In the genomic region with DNA sequence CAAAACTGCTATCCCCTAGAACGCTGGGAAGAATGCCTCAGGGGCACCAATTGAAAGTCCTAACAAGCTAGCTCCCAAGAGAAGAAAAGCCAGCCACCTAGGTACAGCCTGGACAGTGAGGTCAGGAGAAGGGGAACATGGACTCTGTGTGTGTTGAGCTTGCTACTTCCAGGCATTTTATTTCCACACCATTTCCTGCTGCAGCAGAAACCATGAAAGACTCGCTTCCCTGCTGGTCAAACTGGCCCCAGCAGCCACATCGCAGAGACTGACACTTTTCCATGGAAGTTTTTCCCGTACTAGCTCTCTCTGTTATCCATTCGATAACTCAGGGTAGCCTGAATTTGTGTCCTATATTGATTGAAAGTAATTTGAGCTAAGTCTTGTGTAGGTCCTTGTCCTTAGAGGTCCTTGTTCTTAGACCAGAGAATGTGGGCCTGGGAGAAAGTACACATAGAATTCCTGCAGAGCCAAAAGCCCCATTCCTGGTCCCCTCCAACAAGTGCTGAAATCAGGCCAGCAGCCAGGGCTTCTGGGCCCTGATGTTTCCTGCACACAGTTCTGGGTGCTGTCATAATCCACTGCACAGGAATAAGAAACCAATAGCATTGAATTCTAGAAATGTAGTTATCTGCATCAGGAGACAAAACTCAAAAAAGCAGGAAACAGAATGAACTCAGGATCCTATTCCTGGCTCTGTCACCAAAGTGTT, we compare ENCODE assay signal across 19 cellular contexts.
DNase-seq lines count a peak whose midpoint lies in the region; ATAC-seq and TF ChIP-seq lines count a peak whose summit lies in the region.
"Had no signal": no experiment of that assay in that cellular context is flagged by ENCODE, and none has a peak within 500 bp of the region (broad histone marks: within the 10 kb centered on the region; RNA-seq: fewer than 3 reads in every experiment).

No MANE protein-coding gene starts in this region.

- no peaks in the 10 kb centered on the region for H3K79me1 ChIP-seq in neuronal stem cell (ENCODE audit: low read depth, low read length)

- WGBS in neuronal stem cell (ENCODE audit: extremely low coverage in 2 of 2, insufficient read length in 2 of 2, insufficient replicate concordance in 1 of 2), 2 donors: no CpG with 5 or more reads among the region's 5 CpGs

- peak overlapping the region; percentile 76; the same call in 1 of the 2 replicates for H3K27ac Mint-ChIP-seq in GM23338
- H3K27ac Mint-ChIP-seq: CD8-positive, alpha-beta memory T cell had no signal

- H2AFZ ChIP-seq in GM23338: no peak overlapping the region
- H2AFZ ChIP-seq in neuronal stem cell (ENCODE audit: low read length): no peak overlapping the region

- H3K79me2 ChIP-seq in GM23338 (replicated peaks; ENCODE audit: insufficient read depth): peaks cover 32% of the 10 kb centered on the region

- no peaks in the 10 kb centered on the region for H3K9me2 ChIP-seq in GM23338 (ENCODE audit: insufficient read depth)

- H3K9ac ChIP-seq in neuronal stem cell (ENCODE audit: low read depth, low read length, poor library complexity): no peak overlapping the region

- no peak overlapping the region for H2BK5ac ChIP-seq in neuronal stem cell (ENCODE audit: low read length)

- H3K36me3 Mint-ChIP-seq in GM23338 (ENCODE audit: low read depth): no peaks in the 10 kb centered on the region
- H3K36me3 Mint-ChIP-seq: CD8-positive, alpha-beta memory T cell had no signal

- DNase-seq in GM23338 (ENCODE audit: low spot score) (no peak), NCI-H69 (lab: John Stamatoyannopoulos, UW) (peak; percentile 36), dorsolateral prefrontal cortex (no peak), neuronal stem cell (ENCODE audit: low spot score) (no peak), CD1c-positive myeloid dendritic cell (ENCODE audit: extremely low spot score) (no peak)
- no peak for DNase-seq in activated naive CD4-positive, alpha-beta T cell (lab: John Stamatoyannopoulos, UW)
- DNase-seq: CD8-positive, alpha-beta memory T cell; DMS153; EL; KBM-7; MM.1S; NCI-H1105; NCI-H187 treated with DMSO at 0.1 percent for 48 hours; NCI-H2171; NCI-H774 had no signal

- H3K27ac ChIP-seq in GM23338 (ENCODE audit: low read depth) (no peak overlapping the region), dorsolateral prefrontal cortex (peak overlapping the region in 52 of 59 donors; percentile 10 to 86 (median 63)), neuronal stem cell (replicated peaks; ENCODE audit: low read length) (no peak overlapping the region)
- H3K27ac ChIP-seq: SK-N-MC had no signal

- H3K27me3 ChIP-seq in GM23338 (ENCODE audit: insufficient read depth): no peaks in the 10 kb centered on the region
- H3K27me3 ChIP-seq in dorsolateral prefrontal cortex: no peaks in the 10 kb centered on the region
- no peaks in the 10 kb centered on the region for H3K27me3 ChIP-seq in neuronal stem cell (ENCODE audit: control insufficient read depth in 3 of 3, insufficient read depth in 3 of 3, low read depth in 1 of 3, low read length in 3 of 3)

- H3K4me1 Mint-ChIP-seq in GM23338: peaks cover 31% of the 10 kb centered on the region
- H3K4me1 Mint-ChIP-seq: CD8-positive, alpha-beta memory T cell had no signal

- H3K9me3 ChIP-seq in neuronal stem cell (replicated peaks in 1 of 2; ENCODE audit: control insufficient read depth in 2 of 2, insufficient read depth in 1 of 2, low read depth in 1 of 2, low read length in 2 of 2): no peaks in the 10 kb centered on the region

- peak overlapping the region; percentile 58 for H3K18ac ChIP-seq in neuronal stem cell (ENCODE audit: low read length)

- no peaks in the 10 kb centered on the region for H3K36me3 ChIP-seq in GM23338 (ENCODE audit: insufficient read depth)
- H3K36me3 ChIP-seq in neuronal stem cell (replicated peaks in 1 of 2; ENCODE audit: control insufficient read depth in 2 of 2, insufficient read depth in 2 of 2, low read length in 2 of 2): no peaks in the 10 kb centered on the region

- H2BK120ac ChIP-seq in neuronal stem cell (ENCODE audit: low read depth, low read length): no peak overlapping the region

- H2BK15ac ChIP-seq in neuronal stem cell (ENCODE audit: low read length): no peak overlapping the region

- H3K4me3 ChIP-seq in GM23338: no peak overlapping the region
- H3K4me3 ChIP-seq in dorsolateral prefrontal cortex: no peak overlapping the region
- no peak overlapping the region for H3K4me3 ChIP-seq in neuronal stem cell (ENCODE audit: low read length in 2 of 2)
- H3K4me3 ChIP-seq: SK-N-MC had no signal

- no peaks in the 10 kb centered on the region for H3K9me3 Mint-ChIP-seq in GM23338

- H3K4me3 Mint-ChIP-seq in GM23338: no peak overlapping the region
- H3K4me3 Mint-ChIP-seq: CD8-positive, alpha-beta memory T cell had no signal

- H3K4ac ChIP-seq in neuronal stem cell (ENCODE audit: low read length): no peak overlapping the region

- H3F3A ChIP-seq in GM23338 (replicated peaks; ENCODE audit: low read depth): no peaks in the 10 kb centered on the region

- no peak overlapping the region for H3K23ac ChIP-seq in neuronal stem cell (ENCODE audit: low read depth, low read length, poor library complexity)

- H4K91ac ChIP-seq in neuronal stem cell (ENCODE audit: low read depth, low read length, poor library complexity): no peak overlapping the region

- TF ChIP-seq CTCF in GM23338 (conservative IDR thresholded peaks at IDR 0.05; ENCODE audit: low read depth in 2 of 2) (no peak), dorsolateral prefrontal cortex (IDR thresholded peaks at IDR 0.05 in 54 of 56, conservative IDR thresholded peaks at IDR 0.05 in 2 of 56; ENCODE audit: low read depth in 1 of 56, partially characterized antibody in 56 of 56) (no peak)

- intact Hi-C loops in dorsolateral prefrontal cortex (cut with DNase I): no loop called here

- H3K4me1 ChIP-seq in GM23338 (ENCODE audit: insufficient read depth) (peaks cover 28% of the 10 kb centered on the region), neuronal stem cell (ENCODE audit: control insufficient read depth in 2 of 2, insufficient read depth in 1 of 2, low read depth in 1 of 2, low read length in 2 of 2) (peaks cover 0 to 12% of the 10 kb centered on the region in 2 donors)

- H2AK5ac ChIP-seq in neuronal stem cell (ENCODE audit: low read depth, low read length): no peak overlapping the region

- ATAC-seq in GM23338 (peak; percentile 57), HG02884 (IDR thresholded peaks at IDR 0.05; ENCODE audit: unreplicated experiment) (no peak)
- ATAC-seq: HCT116, Right ventricle myocardium inferior had no signal

- H3K4me2 ChIP-seq in GM23338 (no peak overlapping the region), neuronal stem cell (ENCODE audit: insufficient read depth, low read length, poor library complexity, severe bottlenecking) (no peak overlapping the region)

- no peak overlapping the region for H4K8ac ChIP-seq in neuronal stem cell (ENCODE audit: low read depth, low read length)

- no peaks in the 10 kb centered on the region for H4K20me1 ChIP-seq in GM23338 (replicated peaks; ENCODE audit: insufficient read depth)

- H2BK12ac ChIP-seq in neuronal stem cell (ENCODE audit: low read length): no peak overlapping the region

- H3K27me3 Mint-ChIP-seq in GM23338 (ENCODE audit: insufficient read depth, low read depth, poor library complexity): peaks cover 2% of the 10 kb centered on the region
- H3K27me3 Mint-ChIP-seq: CD8-positive, alpha-beta memory T cell had no signal

- H3K14ac ChIP-seq in neuronal stem cell (ENCODE audit: low read length): no peak overlapping the region

TF ChIP-seq in GM23338, 12 proteins besides CTCF, POLR2A, EP300 and RAD21:
- TF ChIP-seq POLR2AphosphoS5 (IDR thresholded peaks at IDR 0.05; ENCODE audit: low read depth): no peak
- TF ChIP-seq NANOG (IDR thresholded peaks at IDR 0.05; ENCODE audit: borderline replicate concordance): no peak
- TF ChIP-seq, protein P1, sequence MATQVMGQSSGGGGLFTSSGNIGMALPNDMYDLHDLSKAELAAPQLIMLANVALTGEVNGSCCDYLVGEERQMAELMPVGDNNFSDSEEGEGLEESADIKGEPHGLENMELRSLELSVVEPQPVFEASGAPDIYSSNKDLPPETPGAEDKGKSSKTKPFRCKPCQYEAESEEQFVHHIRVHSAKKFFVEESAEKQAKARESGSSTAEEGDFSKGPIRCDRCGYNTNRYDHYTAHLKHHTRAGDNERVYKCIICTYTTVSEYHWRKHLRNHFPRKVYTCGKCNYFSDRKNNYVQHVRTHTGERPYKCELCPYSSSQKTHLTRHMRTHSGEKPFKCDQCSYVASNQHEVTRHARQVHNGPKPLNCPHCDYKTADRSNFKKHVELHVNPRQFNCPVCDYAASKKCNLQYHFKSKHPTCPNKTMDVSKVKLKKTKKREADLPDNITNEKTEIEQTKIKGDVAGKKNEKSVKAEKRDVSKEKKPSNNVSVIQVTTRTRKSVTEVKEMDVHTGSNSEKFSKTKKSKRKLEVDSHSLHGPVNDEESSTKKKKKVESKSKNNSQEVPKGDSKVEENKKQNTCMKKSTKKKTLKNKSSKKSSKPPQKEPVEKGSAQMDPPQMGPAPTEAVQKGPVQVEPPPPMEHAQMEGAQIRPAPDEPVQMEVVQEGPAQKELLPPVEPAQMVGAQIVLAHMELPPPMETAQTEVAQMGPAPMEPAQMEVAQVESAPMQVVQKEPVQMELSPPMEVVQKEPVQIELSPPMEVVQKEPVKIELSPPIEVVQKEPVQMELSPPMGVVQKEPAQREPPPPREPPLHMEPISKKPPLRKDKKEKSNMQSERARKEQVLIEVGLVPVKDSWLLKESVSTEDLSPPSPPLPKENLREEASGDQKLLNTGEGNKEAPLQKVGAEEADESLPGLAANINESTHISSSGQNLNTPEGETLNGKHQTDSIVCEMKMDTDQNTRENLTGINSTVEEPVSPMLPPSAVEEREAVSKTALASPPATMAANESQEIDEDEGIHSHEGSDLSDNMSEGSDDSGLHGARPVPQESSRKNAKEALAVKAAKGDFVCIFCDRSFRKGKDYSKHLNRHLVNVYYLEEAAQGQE (IDR thresholded peaks at IDR 0.05; ENCODE audit: unreplicated experiment): no peak
- TF ChIP-seq, protein P2, sequence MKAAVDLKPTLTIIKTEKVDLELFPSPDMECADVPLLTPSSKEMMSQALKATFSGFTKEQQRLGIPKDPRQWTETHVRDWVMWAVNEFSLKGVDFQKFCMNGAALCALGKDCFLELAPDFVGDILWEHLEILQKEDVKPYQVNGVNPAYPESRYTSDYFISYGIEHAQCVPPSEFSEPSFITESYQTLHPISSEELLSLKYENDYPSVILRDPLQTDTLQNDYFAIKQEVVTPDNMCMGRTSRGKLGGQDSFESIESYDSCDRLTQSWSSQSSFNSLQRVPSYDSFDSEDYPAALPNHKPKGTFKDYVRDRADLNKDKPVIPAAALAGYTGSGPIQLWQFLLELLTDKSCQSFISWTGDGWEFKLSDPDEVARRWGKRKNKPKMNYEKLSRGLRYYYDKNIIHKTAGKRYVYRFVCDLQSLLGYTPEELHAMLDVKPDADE (IDR thresholded peaks at IDR 0.05): no peak

Comparison
In these comparisons a context has a peak if more than half of its experiments do, and no peak if none do; other contexts are left out.
1. H3K27ac ChIP-seq: peak in dorsolateral prefrontal cortex (52 of 59); none in GM23338 (single experiment) and neuronal stem cell (single experiment).